ENCODE assay signal across 15 cellular contexts in the genomic region with DNA sequence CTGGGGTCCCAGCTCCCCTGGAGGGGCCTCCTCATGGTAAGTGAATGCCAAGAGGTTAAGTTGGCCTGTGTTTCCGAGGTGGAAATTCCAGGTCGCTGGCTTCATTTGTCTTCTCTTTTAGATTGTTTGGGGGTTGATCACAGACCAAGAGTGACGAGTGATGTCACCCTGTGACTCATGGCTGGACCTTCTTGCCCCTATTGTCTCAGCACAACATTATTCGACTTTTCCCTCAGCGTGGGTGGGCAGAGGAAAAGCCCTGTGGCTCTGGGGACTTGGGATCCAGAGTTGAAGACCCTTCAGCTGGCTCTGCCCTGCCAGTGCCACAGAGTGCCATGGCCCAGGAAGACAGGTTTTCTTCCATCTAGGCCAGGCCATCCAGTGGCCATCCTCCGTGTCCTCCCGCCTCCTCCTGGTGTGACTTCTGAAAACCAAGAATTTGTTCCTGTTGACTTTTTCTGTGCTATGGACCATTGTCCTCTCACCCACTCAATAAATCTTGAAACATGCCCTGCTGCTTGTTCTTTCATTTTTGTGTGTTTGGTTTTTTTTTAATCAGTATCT. TPM values are rescaled to one million over a fixed set of nuclear protein-coding genes. Genes with fewer than 3 reads are reported as not detected.
A peak's percentile ranks its signal among the peaks of the same experiment; 100 is the strongest.
DNase-seq lines count a peak whose midpoint lies in the region; ATAC-seq, FAIRE-seq and TF ChIP-seq lines count a peak whose summit lies in the region.
"Had no signal": no experiment of that assay in that cellular context is flagged by ENCODE, and none has a peak within 500 bp of the region (broad histone marks: within the 10 kb centered on the region; RNA-seq: fewer than 3 reads in every experiment).

No MANE protein-coding gene starts in this region.

- intact Hi-C loops in endothelial cell of umbilical vein (cut with micrococcal nuclease), result no loop called here

- H3K9ac ChIP-seq in endothelial cell of umbilical vein (replicated peaks; ENCODE audit: extremely low read depth, insufficient read depth, low read length), result peak overlapping the region; percentile 44
- H3K9ac ChIP-seq: BLaER1 had no signal

- no peak overlapping the region for H3K27ac Mint-ChIP-seq in stimulated activated naive B cell treated with anti-CD40 and anti-IgM and Interleukin-4, amounts not matched to agents 10 μg/mL and 1 μg/mL and 100 μg/mL, for 72 hours
- H3K27ac Mint-ChIP-seq: activated CD4-positive, alpha-beta T cell treated with anti-CD3 and anti-CD28 coated beads for 36 hours had no signal

- CTCF ChIA-PET in endothelial cell of umbilical vein (lab: Charles Lee), result interaction anchor here (0.8 kb wide), 1 partner anchor 22 kb away, joined by 3 read pairs; a partner anchor contains a TSS

- H2AFZ ChIP-seq in endothelial cell of umbilical vein (ENCODE audit: low read depth, low read length), result no peak overlapping the region

- H4K20me1 ChIP-seq in endothelial cell of umbilical vein (replicated peaks; ENCODE audit: control insufficient read depth, extremely low read depth, insufficient read depth, low read length), result no peaks in the 10 kb centered on the region
- H4K20me1 ChIP-seq: BLaER1 had no signal

- no peaks in the 10 kb centered on the region for H3K9me3 Mint-ChIP-seq in stimulated activated naive B cell treated with anti-CD40 and anti-IgM and Interleukin-4, amounts not matched to agents 10 μg/mL and 1 μg/mL and 100 μg/mL, for 72 hours

- BruUV-seq in endothelial cell of umbilical vein (replicated peaks; lab: Mats Ljungman, UMichigan), result TSS peak; percentile 10

- dilution Hi-C loops in endothelial cell of umbilical vein (cut with MboI; ENCODE audit: extremely low pct_ligation_motif_present, low sequenced_read_pairs), result no loop called here

- peaks cover 70% of the 10 kb centered on the region for H3K4me1 ChIP-seq in endothelial cell of umbilical vein (ENCODE audit: control insufficient read depth, extremely low read depth, insufficient read depth, low read length)
- H3K4me1 ChIP-seq: uterus had no signal

- no peaks in the 10 kb centered on the region for H3K27me3 Mint-ChIP-seq in stimulated activated naive B cell treated with anti-CD40 and anti-IgM and Interleukin-4, amounts not matched to agents 10 μg/mL and 1 μg/mL and 100 μg/mL, for 72 hours
- H3K27me3 Mint-ChIP-seq: activated CD4-positive, alpha-beta T cell treated with anti-CD3 and anti-CD28 coated beads for 36 hours had no signal

- H3K9me1 ChIP-seq in endothelial cell of umbilical vein (replicated peaks; ENCODE audit: control insufficient read depth, extremely low read depth, insufficient read depth, low read length), result no peaks in the 10 kb centered on the region

- TF ChIP-seq CTCF in endothelial cell of umbilical vein (IDR thresholded peaks at IDR 0.05; ENCODE audit: extremely low read depth in 1 of 2, insufficient read depth in 1 of 2, low read depth in 1 of 2, low read length in 2 of 2), result no peak
- TF ChIP-seq CTCF in omental fat pad (IDR thresholded peaks at IDR 0.05), result no peak

- no peak overlapping the region for H3K4me3 Mint-ChIP-seq in stimulated activated naive B cell treated with anti-CD40 and anti-IgM and Interleukin-4, amounts not matched to agents 10 μg/mL and 1 μg/mL and 100 μg/mL, for 72 hours
- H3K4me3 Mint-ChIP-seq: activated CD4-positive, alpha-beta T cell treated with anti-CD3 and anti-CD28 coated beads for 36 hours had no signal

- ATAC-seq in stimulated activated naive B cell treated with anti-CD40 and anti-IgM and Interleukin-4, amounts not matched to agents 10 μg/mL and 1 μg/mL and 100 μg/mL, for 72 hours (replicated peaks), result no peak
- ATAC-seq in omental fat pad (ENCODE audit: low FRiP score), result no peak
- ATAC-seq: activated CD4-positive, alpha-beta T cell treated with anti-CD3 and anti-CD28 coated beads for 36 hours had no signal

- peaks cover 0 to 4% of the 10 kb centered on the region in 2 experiments for H3K36me3 ChIP-seq in endothelial cell of umbilical vein (ENCODE audit: control insufficient read depth in 2 of 2, extremely low read depth in 1 of 2, insufficient read depth in 2 of 2, low read length in 2 of 2)
- H3K36me3 ChIP-seq: uterus had no signal

- peaks cover 41 to 42% of the 10 kb centered on the region in 2 donors for H3K4me1 Mint-ChIP-seq in stimulated activated naive B cell treated with anti-CD40 and anti-IgM and Interleukin-4, amounts not matched to agents 10 μg/mL and 1 μg/mL and 100 μg/mL, for 72 hours

- POLR2A ChIA-PET in endothelial cell of umbilical vein (lab: Charles Lee), result no interaction called here

- H3K27me3 ChIP-seq in endothelial cell of umbilical vein (ENCODE audit: control insufficient read depth in 2 of 2, insufficient read depth in 2 of 2, low read length in 2 of 2), result no peaks in the 10 kb centered on the region
- H3K27me3 ChIP-seq: BLaER1, uterus had no signal

- H3K27ac ChIP-seq in endothelial cell of umbilical vein (ENCODE audit: insufficient read depth, low read depth, low read length), result peak overlapping the region; percentile 90
- H3K27ac ChIP-seq: BLaER1, uterus had no signal

- DNase-seq in HK-2 (ENCODE audit: unreplicated experiment) (peak; percentile 63), RKO (ENCODE audit: low spot score) (peak; percentile 85), endothelial cell of umbilical vein (ENCODE audit: low read depth, low spot score) (peak; percentile 84), renal cortical epithelial cell (ENCODE audit: low read depth) (peak; percentile 38), globus pallidus (ENCODE audit: low spot score) (no peak), omental fat pad (ENCODE audit: low spot score) (no peak)
- DNase-seq in stimulated activated naive B cell treated with anti-CD40 and anti-IgM and Interleukin-4, amounts not matched to agents 10 μg/mL and 1 μg/mL and 100 μg/mL, for 72 hours, result no peak
- DNase-seq: activated CD4-positive, alpha-beta T cell treated with anti-CD3 and anti-CD28 coated beads for 36 hours; glutamatergic neuron; kidney glomerular epithelial cell; NCI-H1417; stimulated activated CD4-positive, alpha-beta T cell treated with anti-CD3 and anti-CD28 coated beads, Interleukin-2, amount 100 ng/mL, for 24 hours; uterus had no signal

- H3K9me3 ChIP-seq in endothelial cell of umbilical vein (replicated peaks; ENCODE audit: control insufficient read depth, insufficient read depth, low read length), result no peaks in the 10 kb centered on the region
- H3K9me3 ChIP-seq: BLaER1, uterus had no signal

- no peaks in the 10 kb centered on the region for H3K79me2 ChIP-seq in endothelial cell of umbilical vein (ENCODE audit: control insufficient read depth, insufficient read depth, low read length)

- peak overlapping the region; percentile 13 for H3K4me2 ChIP-seq in endothelial cell of umbilical vein (ENCODE audit: insufficient read depth, low read length)
- H3K4me2 ChIP-seq: BLaER1 had no signal

- peaks cover 34 to 47% of the 10 kb centered on the region in 2 donors for H3K36me3 Mint-ChIP-seq in stimulated activated naive B cell treated with anti-CD40 and anti-IgM and Interleukin-4, amounts not matched to agents 10 μg/mL and 1 μg/mL and 100 μg/mL, for 72 hours

- TF ChIP-seq POLR2A in endothelial cell of umbilical vein (IDR thresholded peaks at IDR 0.05; ENCODE audit: low read depth, low read length), result no peak

- peak; percentile 79 for FAIRE-seq in endothelial cell of umbilical vein (lab: Jason Lieb, UNC)
- FAIRE-seq: GM12892 had no signal

- H3K4me3 ChIP-seq in endothelial cell of umbilical vein (replicated peaks in 1 of 3; ENCODE audit: insufficient read depth in 1 of 3, low read depth in 1 of 3, low read length in 3 of 3), result no peak overlapping the region
- H3K4me3 ChIP-seq: BLaER1, uterus had no signal

TF ChIP-seq in endothelial cell of umbilical vein, 7 proteins besides CTCF, POLR2A, EP300 and RAD21:
- no peak for TF ChIP-seq GATA2 (IDR thresholded peaks at IDR 0.05; ENCODE audit: insufficient read depth, insufficient read length, low read depth, low read length)
- TF ChIP-seq, protein P1, sequence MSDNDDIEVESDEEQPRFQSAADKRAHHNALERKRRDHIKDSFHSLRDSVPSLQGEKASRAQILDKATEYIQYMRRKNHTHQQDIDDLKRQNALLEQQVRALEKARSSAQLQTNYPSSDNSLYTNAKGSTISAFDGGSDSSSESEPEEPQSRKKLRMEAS (IDR thresholded peaks at IDR 0.05; ENCODE audit: insufficient read depth, insufficient read length), result no peak
- TF ChIP-seq JUN (IDR thresholded peaks at IDR 0.05; ENCODE audit: borderline replicate concordance, insufficient read depth, insufficient read length, low read depth), result peak; percentile 98
- TF ChIP-seq POLR2AphosphoS5 (IDR thresholded peaks at IDR 0.05; ENCODE audit: insufficient read depth, low read depth, low read length), result peak; percentile 66
- no peak for TF ChIP-seq EZH2 (IDR thresholded peaks at IDR 0.05; ENCODE audit: borderline replicate concordance, low read depth, low read length, severe bottlenecking)
- peak; percentile 69 for TF ChIP-seq MYC (IDR thresholded peaks at IDR 0.05; ENCODE audit: low read depth, low read length)
- TF ChIP-seq FOS (IDR thresholded peaks at IDR 0.05; ENCODE audit: borderline replicate concordance, insufficient read depth, low read length), result peak; percentile 86

RNA-seq across cellular contexts. Expression of a gene that starts 15.4 kb away (rescaled TPM):
- total RNA-seq in endothelial cell of umbilical vein, result 39.6 and 94.0 TPM in 2 replicates
- polyA plus RNA-seq in endothelial cell of umbilical vein, result 33.2 and 39.4 TPM in 2 replicates
- polyA plus RNA-seq in endothelial cell of umbilical vein (2011; cell fraction: cytosol; rRNA removed), result 36.8 and 39.9 TPM in 2 replicates
- polyA plus RNA-seq in endothelial cell of umbilical vein (2011; cell fraction: nucleus; rRNA removed), result 94.5 and 98.9 TPM in 2 replicates
- 32.0 and 34.1 TPM in 2 replicates for polyA plus RNA-seq in endothelial cell of umbilical vein (2012)
- 18.6 and 19.1 TPM in 2 replicates for polyA minus RNA-seq in endothelial cell of umbilical vein
- 46.9 TPM for polyA minus RNA-seq in endothelial cell of umbilical vein (2011; cell fraction: cytosol; rRNA and poly(A)+ RNA removed)
- 23.9 and 29.1 TPM in 2 replicates for polyA minus RNA-seq in endothelial cell of umbilical vein (2011; cell fraction: nucleus; rRNA and poly(A)+ RNA removed)
- 8.0 and 9.3 TPM in 2 replicates for total RNA-seq in renal cortical epithelial cell
- 10 to 100 TPM; 19.5 to 66.1 (median 33.4) TPM for total RNA-seq in omental fat pad

RNA-seq across cellular contexts. Expression of a gene that starts 22.1 kb away (rescaled TPM):
- 36.4 and 38.7 TPM in 2 replicates for total RNA-seq in endothelial cell of umbilical vein
- polyA plus RNA-seq in endothelial cell of umbilical vein, result 10.8 and 12.8 TPM in 2 replicates
- 9.6 and 10.4 TPM in 2 replicates for polyA plus RNA-seq in endothelial cell of umbilical vein (2011; cell fraction: cytosol; rRNA removed)
- 73.7 and 85.7 TPM in 2 replicates for polyA plus RNA-seq in endothelial cell of umbilical vein (2011; cell fraction: nucleus; rRNA removed)
- polyA plus RNA-seq in endothelial cell of umbilical vein (2012), result 26.9 and 31.5 TPM in 2 replicates
- polyA minus RNA-seq in endothelial cell of umbilical vein, result 51.7 and 62.2 TPM in 2 replicates
- polyA minus RNA-seq in endothelial cell of umbilical vein (2011; cell fraction: cytosol; rRNA and poly(A)+ RNA removed), result 16.0 TPM
- polyA minus RNA-seq in endothelial cell of umbilical vein (2011; cell fraction: nucleus; rRNA and poly(A)+ RNA removed), result 81.9 and 120 TPM in 2 replicates
- total RNA-seq in renal cortical epithelial cell, result 23.3 and 48.4 TPM in 2 replicates
- 10 to 100 TPM; 27.1 to 39.9 (median 32.3) TPM for total RNA-seq in omental fat pad

Comparison
In these comparisons a context has a peak if more than half of its experiments do, and no peak if none do; other contexts are left out.
1. DNase-seq: peak in HK-2 (single experiment), RKO (single experiment), endothelial cell of umbilical vein (single experiment) and renal cortical epithelial cell (single experiment); none in stimulated activated naive B cell treated with anti-CD40 and anti-IgM and Interleukin-4, amounts not matched to agents 10 μg/mL and 1 μg/mL and 100 μg/mL, for 72 hours (single experiment), globus pallidus (single experiment) and omental fat pad (single experiment).